ENCODE assay signal across 1 cellular context in the genomic region with DNA sequence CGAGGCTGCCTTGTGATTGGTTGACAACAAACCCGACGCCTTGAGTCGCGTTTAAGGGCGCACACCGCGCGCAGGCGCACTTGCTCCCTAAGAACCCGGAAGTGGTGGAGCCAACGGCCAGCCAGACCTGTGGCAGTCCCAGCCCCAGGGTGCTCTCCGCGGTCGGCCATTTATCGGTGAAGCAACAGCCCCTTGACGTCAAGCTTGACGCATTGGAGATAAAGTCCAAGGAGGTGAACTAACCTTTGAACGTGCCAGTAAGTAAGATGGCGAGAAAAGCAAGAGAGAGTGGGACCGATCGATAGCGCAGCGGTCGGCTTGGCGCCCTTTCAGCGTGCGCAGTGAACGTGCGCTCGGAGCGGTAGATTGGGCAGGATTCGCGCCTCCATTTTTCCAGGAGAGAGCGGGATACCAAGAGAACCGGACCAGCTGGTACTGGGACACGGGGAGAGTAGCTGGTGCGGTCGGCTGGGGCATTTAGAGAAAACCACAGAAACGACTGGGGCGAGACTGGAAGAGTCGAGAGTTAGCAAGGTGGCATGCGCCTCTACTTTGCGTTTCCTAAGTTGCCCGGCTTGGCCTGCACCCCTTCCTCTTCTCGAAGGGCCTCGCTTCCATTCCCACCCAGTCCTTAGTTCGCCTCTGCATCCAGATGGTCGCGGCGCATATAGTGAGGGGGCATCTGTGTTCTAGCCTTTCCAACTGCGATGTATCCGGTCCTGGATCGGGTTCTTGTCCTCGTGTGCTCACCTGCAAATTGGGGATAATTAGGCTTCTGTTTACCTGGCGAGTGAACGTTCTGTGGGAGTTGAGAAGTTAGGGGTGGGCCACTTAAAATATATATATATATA.
A peak's percentile ranks its signal among the peaks of the same experiment; 100 is the strongest.
TF ChIP-seq lines count a peak whose summit lies in the region.

Gene CSTF1 (plus strand): TSS at position 364 of the 851 bp plus-strand sequence. CDS start 2,908 bp downstream, outside the sequence.

TF ChIP-seq in HCT116, 20 proteins besides CTCF, POLR2A, EP300 and RAD21 (continued from another document):
- TF ChIP-seq, protein P1, sequence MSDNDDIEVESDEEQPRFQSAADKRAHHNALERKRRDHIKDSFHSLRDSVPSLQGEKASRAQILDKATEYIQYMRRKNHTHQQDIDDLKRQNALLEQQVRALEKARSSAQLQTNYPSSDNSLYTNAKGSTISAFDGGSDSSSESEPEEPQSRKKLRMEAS (IDR thresholded peaks at IDR 0.05) = peak; percentile 87
- TF ChIP-seq EGR1 (IDR thresholded peaks at IDR 0.05; ENCODE audit: low read depth) (no peak), ZBTB33 (IDR thresholded peaks at IDR 0.05; ENCODE audit: extremely low read depth, insufficient replicate concordance, low read length) (no peak), POLR2AphosphoS5 (IDR thresholded peaks at IDR 0.05; ENCODE audit: low read depth, low read length) (peak; percentile 61)
